ENCODE assay signal across 2 cellular contexts in genomic region chr22:28478564-28478963, GRCh38.
TF ChIP-seq lines count a peak whose summit lies in the region.

No MANE protein-coding gene starts in this region.

TF ChIP-seq in K562, 482 proteins besides CTCF, POLR2A, EP300 and RAD21 (continued from another document):
- TF ChIP-seq E4F1 (CRISPR knock-in tag; IDR thresholded peaks at IDR 0.05; ENCODE audit: borderline replicate concordance), result no peak
TF ChIP-seq in K562: peak in this region for 1.

TF ChIP-seq in neural cell, 6 proteins besides CTCF, POLR2A, EP300 and RAD21 (continued from another document):
- no peak for TF ChIP-seq REST (IDR thresholded peaks at IDR 0.05; ENCODE audit: borderline replicate concordance)
